Comparison of ENCODE assay signal across 8 cellular contexts in genomic region chr4:82372874-82373815, GRCh38. TPM values are rescaled to one million over a fixed set of nuclear protein-coding genes. Genes with fewer than 3 reads are reported as not detected.
A peak's percentile ranks its signal among the peaks of the same experiment; 100 is the strongest.
DNase-seq lines count a peak whose midpoint lies in the region; ATAC-seq and TF ChIP-seq lines count a peak whose summit lies in the region.

No MANE protein-coding gene starts in this region.

- H4K91ac ChIP-seq in mesenchymal stem cell (ENCODE audit: low read length): peak overlapping the region; percentile 100

- peak overlapping the region; percentile 42 to 84 for H2BK12ac ChIP-seq in mesenchymal stem cell (ENCODE audit: low read length in 2 of 2)

- peak overlapping the region; percentile 86 for H3K4me2 ChIP-seq in BLaER1
- H3K4me2 ChIP-seq in mesenchymal stem cell (ENCODE audit: low read length, poor library complexity, severe bottlenecking): peak overlapping the region; percentile 96

- H3K27me3 Mint-ChIP-seq in activated CD8-positive, alpha-beta T cell treated with anti-CD3 and anti-CD28 coated beads for 36 hours: no peaks in the 10 kb centered on the region

- POLR2A ChIA-PET in activated CD8-positive, alpha-beta T cell treated with anti-CD3 and anti-CD28 coated beads for 36 hours (lab: Charles Lee): interaction anchor here (0.6 to 10.0 kb wide), 13 partner anchors 9 to 736 kb away, joined by 3 to 193 read pairs (median 5); partner anchors contain the start of genes ENOPH1 and HNRNPDL

- peak overlapping the region; percentile 100 for H3K27ac ChIP-seq in BLaER1
- peak overlapping the region; percentile 93 for H3K27ac ChIP-seq in mesenchymal stem cell (ENCODE audit: low read length, poor library complexity, severe bottlenecking)

- H3K36me3 ChIP-seq in BLaER1: peaks cover 30% of the 10 kb centered on the region
- peaks cover 3 to 27% of the 10 kb centered on the region in 2 experiments for H3K36me3 ChIP-seq in mesenchymal stem cell (ENCODE audit: control insufficient read depth in 1 of 2, insufficient read depth in 2 of 2, low read depth in 1 of 2, low read length in 2 of 2)

- H4K20me1 ChIP-seq in BLaER1: peaks cover 55% of the 10 kb centered on the region

- H3K4ac ChIP-seq in mesenchymal stem cell (ENCODE audit: low read depth in 1 of 2, low read length in 2 of 2): peak overlapping the region; percentile 97 to 99

- H2BK15ac ChIP-seq in mesenchymal stem cell (ENCODE audit: low read depth, poor library complexity, severe bottlenecking): peak overlapping the region; percentile 82

- intact Hi-C loops in activated CD8-positive, alpha-beta T cell treated with anti-CD3 and anti-CD28 coated beads for 36 hours (cut with micrococcal nuclease): loop anchor here (10.0 kb wide), 1 partner anchor 532 kb away; the partner anchor contains the start of gene THAP9

- no peaks in the 10 kb centered on the region for H3K9me3 Mint-ChIP-seq in activated CD8-positive, alpha-beta T cell treated with anti-CD3 and anti-CD28 coated beads for 36 hours

- peak overlapping the region; percentile 99 for H3K18ac ChIP-seq in mesenchymal stem cell (ENCODE audit: low read depth in 1 of 2, low read length in 2 of 2)

- WGBS in mesenchymal stem cell: under 1% methylated on average over 59 of the region's 75 CpGs

- DNase-seq in NCI-H82 (lab: John Stamatoyannopoulos, UW) (peak; percentile 92), mesenchymal stem cell (peak; percentile 78)
- DNase-seq in activated CD8-positive, alpha-beta T cell treated with anti-CD3 and anti-CD28 coated beads for 36 hours: peak; percentile 90
- DNase-seq in effector CD8-positive, alpha-beta T cell (lab: John Stamatoyannopoulos, UW): peak; percentile 64
- peak; percentile 60 for DNase-seq in stimulated activated CD8-positive, alpha-beta memory T cell treated with anti-CD3 and anti-CD28 coated beads, Interleukin-12 subunit alpha, Interleukin-12 subunit beta, amount 100 ng/mL, for 24 hours (ENCODE audit: extremely low read depth)

- H2BK120ac ChIP-seq in mesenchymal stem cell (ENCODE audit: low read depth, low read length): peak overlapping the region; percentile 91

- H3K27me3 ChIP-seq in BLaER1 (no peaks in the 10 kb centered on the region), mesenchymal stem cell (ENCODE audit: control insufficient read depth in 1 of 2, insufficient read depth in 1 of 2, low read length in 2 of 2) (no peaks in the 10 kb centered on the region)

- peak overlapping the region; percentile 22 to 99 for H3K14ac ChIP-seq in mesenchymal stem cell (ENCODE audit: low read length in 2 of 2)

- H3K4me1 ChIP-seq in BLaER1 (peaks cover 44% of the 10 kb centered on the region), mesenchymal stem cell (ENCODE audit: control insufficient read depth, insufficient read depth, low read depth, low read length) (peaks cover 6% of the 10 kb centered on the region)

- peaks cover 33% of the 10 kb centered on the region for H3K4me1 Mint-ChIP-seq in activated CD8-positive, alpha-beta T cell treated with anti-CD3 and anti-CD28 coated beads for 36 hours (ENCODE audit: low read depth)

- H3K9ac ChIP-seq in BLaER1 (peak overlapping the region; percentile 100), mesenchymal stem cell (ENCODE audit: low read length) (peak overlapping the region; percentile 96)

- H3K4me3 ChIP-seq in BLaER1 (peak overlapping the region; percentile 97), mesenchymal stem cell (ENCODE audit: insufficient read depth in 1 of 2, low read depth in 1 of 2, low read length in 2 of 2) (peak overlapping the region; percentile 93 to 99)

- CTCF ChIA-PET in activated CD8-positive, alpha-beta T cell treated with anti-CD3 and anti-CD28 coated beads for 36 hours (lab: Charles Lee): interaction anchor here (1.0 to 3.4 kb wide), 6 partner anchors 12 to 88 kb away, joined by 3 to 25 read pairs (median 6); partner anchors contain the start of gene HNRNPDL

- no peak for TF ChIP-seq CTCF in activated CD8-positive, alpha-beta T cell treated with anti-CD3 and anti-CD28 coated beads for 36 hours (IDR thresholded peaks at IDR 0.05)

- H4K8ac ChIP-seq in mesenchymal stem cell (ENCODE audit: low read length): peak overlapping the region; percentile 99

- H3K36me3 Mint-ChIP-seq in activated CD8-positive, alpha-beta T cell treated with anti-CD3 and anti-CD28 coated beads for 36 hours (ENCODE audit: low read depth): peaks cover 73% of the 10 kb centered on the region

- H2AK5ac ChIP-seq in mesenchymal stem cell (ENCODE audit: low read length, severe bottlenecking): peak overlapping the region; percentile 75

- H3K27ac Mint-ChIP-seq in activated CD8-positive, alpha-beta T cell treated with anti-CD3 and anti-CD28 coated beads for 36 hours: peak overlapping the region; percentile 100

- peak overlapping the region; percentile 98 for H2AFZ ChIP-seq in mesenchymal stem cell (ENCODE audit: low read depth, low read length)

- H3K79me1 ChIP-seq in mesenchymal stem cell (replicated peaks; ENCODE audit: low read length, poor library complexity, severe bottlenecking): peaks cover 10% of the 10 kb centered on the region

- ATAC-seq in GM19328 (IDR thresholded peaks at IDR 0.05; ENCODE audit: unreplicated experiment): peak; percentile 16
- peak; percentile 26 for ATAC-seq in HG03460 (IDR thresholded peaks at IDR 0.05; ENCODE audit: unreplicated experiment)
- ATAC-seq in activated CD8-positive, alpha-beta T cell treated with anti-CD3 and anti-CD28 coated beads for 36 hours: peak; percentile 37

- peak overlapping the region; percentile 99 to 100 for H3K23ac ChIP-seq in mesenchymal stem cell (ENCODE audit: low read length in 2 of 2)

- H2BK5ac ChIP-seq in mesenchymal stem cell (ENCODE audit: low read depth, low read length, poor library complexity, severe bottlenecking): peak overlapping the region; percentile 93

- no peaks in the 10 kb centered on the region for H3K9me3 ChIP-seq in BLaER1
- no peaks in the 10 kb centered on the region for H3K9me3 ChIP-seq in mesenchymal stem cell (ENCODE audit: control insufficient read depth, low read length)

- peak overlapping the region; percentile 87 for H3K4me3 Mint-ChIP-seq in activated CD8-positive, alpha-beta T cell treated with anti-CD3 and anti-CD28 coated beads for 36 hours

RNA-seq across cellular contexts. Expression of gene HNRNPD, which starts 0.6 kb away (rescaled TPM):
- total RNA-seq in activated CD8-positive, alpha-beta T cell treated with anti-CD3 and anti-CD28 coated beads for 36 hours: 100 to 1,000 TPM; 384 to 403 TPM
- polyA plus RNA-seq in mesenchymal stem cell (2013, experiment 1 of 2): 212 TPM
- 203 TPM for polyA plus RNA-seq in mesenchymal stem cell (2013, experiment 2 of 2)

RNA-seq across cellular contexts. Expression of gene HNRNPDL, which starts 57.1 kb away (rescaled TPM):
- total RNA-seq in activated CD8-positive, alpha-beta T cell treated with anti-CD3 and anti-CD28 coated beads for 36 hours: 100 to 1,000 TPM; 330 to 339 TPM
- polyA plus RNA-seq in mesenchymal stem cell (2013, experiment 1 of 2): 292 TPM
- polyA plus RNA-seq in mesenchymal stem cell (2013, experiment 2 of 2): 289 TPM

RNA-seq across cellular contexts. Expression of gene ENOPH1, which starts 57.2 kb away (rescaled TPM):
- 10 to 100 TPM; 78.9 to 83.5 TPM for total RNA-seq in activated CD8-positive, alpha-beta T cell treated with anti-CD3 and anti-CD28 coated beads for 36 hours
- 23.7 TPM for polyA plus RNA-seq in mesenchymal stem cell (2013, experiment 1 of 2)
- polyA plus RNA-seq in mesenchymal stem cell (2013, experiment 2 of 2): 25.9 TPM

Comparison
In these comparisons a context has a peak if more than half of its experiments do, and no peak if none do; other contexts are left out.
1. Peak in every context shown above with its lines: DNase-seq, ATAC-seq, H3K4me3 ChIP-seq and H3K27ac ChIP-seq.